Comparison of ENCODE assay signal across 29 cellular contexts in the genomic region with DNA sequence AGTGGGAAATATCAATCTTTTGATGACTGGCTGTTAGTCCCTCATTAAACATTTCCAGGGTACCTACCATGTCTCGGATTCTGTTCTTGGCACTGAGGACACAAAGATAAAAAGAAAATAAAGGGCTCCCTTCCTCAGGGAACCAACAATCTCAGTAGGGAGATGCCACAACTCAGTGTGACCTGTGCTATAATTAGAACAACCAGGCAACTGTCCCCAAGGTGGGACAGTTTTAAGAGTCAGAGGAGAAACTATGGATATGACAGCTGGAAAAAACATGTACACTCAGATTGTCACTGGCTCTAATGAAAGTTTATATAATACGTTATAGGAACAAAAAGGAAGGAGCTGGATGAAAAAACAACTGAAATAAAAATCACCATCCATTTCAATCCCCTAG.
"Had no signal": no experiment of that assay in that cellular context is flagged by ENCODE, and none has a peak within 500 bp of the region (broad histone marks: within the 10 kb centered on the region; RNA-seq: fewer than 3 reads in every experiment).

No MANE protein-coding gene starts in this region.

- FAIRE-seq: frontal cortex had no signal

- ATAC-seq: activated CD4-positive, alpha-beta T cell treated with anti-CD3 and anti-CD28 coated beads for 36 hours; activated CD8-positive, alpha-beta memory T cell treated with anti-CD3 and anti-CD28 coated beads, Interleukin-2, amount 10 ng/mL, durations not matched to agents 7 days and 5 days; activated CD8-positive, alpha-beta T cell treated with anti-CD3 and anti-CD28 coated beads, Interleukin-2, amount 10 ng/mL, durations not matched to agents 7 days and 5 days; activated naive CD4-positive, alpha-beta T cell treated with anti-CD3 and anti-CD28 coated beads, Interleukin-2, amount 50 U/mL, for 72 hours; esophagus mucosa had no signal

- H3K27me3 ChIP-seq: ascending aorta, breast epithelium, cardiac muscle cell, colonic mucosa had no signal

- H3K4me3 ChIP-seq: ascending aorta, breast epithelium, cardiac muscle cell, colonic mucosa had no signal

- H3K36me3 Mint-ChIP-seq: activated CD8-positive, alpha-beta memory T cell treated with anti-CD3 and anti-CD28 coated beads, Interleukin-2, amount 10 ng/mL, durations not matched to agents 7 days and 5 days; activated naive CD4-positive, alpha-beta T cell treated with anti-CD3 and anti-CD28 coated beads, Interleukin-2, amount 10 ng/mL, durations not matched to agents 7 days and 5 days; activated naive CD8-positive, alpha-beta T cell treated with anti-CD3 and anti-CD28 coated beads, Interleukin-2, amount 10 ng/mL, durations not matched to agents 7 days and 5 days; brain had no signal

- H3K27ac Mint-ChIP-seq: activated CD4-positive, alpha-beta memory T cell treated with anti-CD3 and anti-CD28 coated beads for 36 hours; activated CD4-positive, alpha-beta T cell treated with anti-CD3 and anti-CD28 coated beads for 36 hours; activated CD4-positive, alpha-beta T cell treated with anti-CD3 and anti-CD28 coated beads, Interleukin-2, amount 10 ng/mL, durations not matched to agents 24 days and 14 days; activated CD8-positive, alpha-beta memory T cell treated with anti-CD3 and anti-CD28 coated beads, Interleukin-2, amount 10 ng/mL, durations not matched to agents 7 days and 5 days; activated CD8-positive, alpha-beta T cell treated with anti-CD3 and anti-CD28 coated beads, Interleukin-2, amount 10 ng/mL, durations not matched to agents 7 days and 5 days; activated naive CD4-positive, alpha-beta T cell treated with anti-CD3 and anti-CD28 coated beads, Interleukin-2, amount 10 ng/mL, durations not matched to agents 7 days and 5 days; activated naive CD4-positive, alpha-beta T cell treated with anti-CD3 and anti-CD28 coated beads, Interleukin-2, amount 50 U/mL, for 72 hours; activated naive CD8-positive, alpha-beta T cell treated with anti-CD3 and anti-CD28 coated beads, Interleukin-2, amount 10 ng/mL, durations not matched to agents 7 days and 5 days; activated T-helper 1 cell treated with anti-CD3 and anti-CD28 coated beads, Interleukin-12 subunit alpha, Interleukin-12 subunit beta, Interleukin-2, Interleukin-4 antibody, amounts not matched to agents 30 ng/mL and 10 ng/mL and 1 ng/mL, durations not matched to agents 14 hours and 24 hours and 36 hours; activated T-helper 2 cell treated with anti-CD3 and anti-CD28 coated beads, Interferon-gamma antibody, Interleukin-2, Interleukin-4, amounts not matched to agents 10 μg/mL and 5 μg/mL and 100 μg/mL, durations not matched to agents 14 hours and 24 hours and 36 hours; endodermal cell had no signal

- H3K36me3 ChIP-seq: ascending aorta, breast epithelium, cardiac muscle cell, colonic mucosa had no signal

- H3K4me1 ChIP-seq: ascending aorta, breast epithelium, colonic mucosa had no signal

- H3K4me1 Mint-ChIP-seq: activated CD4-positive, alpha-beta T cell treated with anti-CD3 and anti-CD28 coated beads for 36 hours; activated CD4-positive, alpha-beta T cell treated with anti-CD3 and anti-CD28 coated beads, Interleukin-2, amount 10 ng/mL, durations not matched to agents 24 days and 14 days; activated CD8-positive, alpha-beta memory T cell treated with anti-CD3 and anti-CD28 coated beads, Interleukin-2, amount 10 ng/mL, durations not matched to agents 7 days and 5 days; activated naive CD4-positive, alpha-beta T cell treated with anti-CD3 and anti-CD28 coated beads, Interleukin-2, amount 10 ng/mL, durations not matched to agents 7 days and 5 days; endodermal cell had no signal

- DNase-seq: activated CD4-positive, alpha-beta memory T cell treated with anti-CD3 and anti-CD28 coated beads for 36 hours; activated CD4-positive, alpha-beta T cell treated with anti-CD3 and anti-CD28 coated beads for 36 hours; activated CD4-positive, alpha-beta T cell treated with anti-CD3 and anti-CD28 coated beads, Interleukin-2, amount 10 ng/mL, durations not matched to agents 24 days and 14 days; activated CD4-positive, CD25-positive, alpha-beta regulatory T cell; activated CD4-positive, CD25-positive, alpha-beta regulatory T cell treated with anti-CD3 and anti-CD28 coated beads, Interleukin-2, amount 50 U/mL, for 72 hours; activated CD8-positive, alpha-beta memory T cell treated with anti-CD3 and anti-CD28 coated beads, Interleukin-2, amount 10 ng/mL, durations not matched to agents 7 days and 5 days; activated CD8-positive, alpha-beta memory T cell treated with anti-CD3 and anti-CD28 coated beads, Interleukin-2, amount 50 U/mL, for 4 hours; activated CD8-positive, alpha-beta T cell treated with anti-CD3 and anti-CD28 coated beads, Interleukin-2, amount 10 ng/mL, durations not matched to agents 7 days and 5 days; activated effector memory CD4-positive, alpha-beta T cell treated with anti-CD3 and anti-CD28 coated beads, Interleukin-2, amount 50 U/mL, for 16 hours; activated naive CD4-positive, alpha-beta T cell treated with anti-CD3 and anti-CD28 coated beads, Interleukin-2, amount 10 ng/mL, durations not matched to agents 7 days and 5 days; activated naive CD8-positive, alpha-beta T cell treated with anti-CD3 and anti-CD28 coated beads, Interleukin-2, amount 10 ng/mL, durations not matched to agents 7 days and 5 days; activated T-cell treated with anti-CD3 and anti-CD28 coated beads, Interleukin-2, amount 50 U/mL, for 1 hour; activated T-cell treated with anti-CD3 and anti-CD28 coated beads, Interleukin-2, amount 50 U/mL, for 48 hours; central memory CD4-positive, alpha-beta T cell; cerebellar nuclear complex; colonic mucosa; effector CD8-positive, alpha-beta T cell; endodermal cell; foreskin fibroblast; T-helper 2 cell had no signal

- H3K27me3 Mint-ChIP-seq: activated CD4-positive, alpha-beta T cell treated with anti-CD3 and anti-CD28 coated beads for 36 hours; brain had no signal

- H3K27ac ChIP-seq: ascending aorta, breast epithelium, cardiac muscle cell, colonic mucosa had no signal

- H3K4me3 Mint-ChIP-seq: activated CD4-positive, alpha-beta memory T cell treated with anti-CD3 and anti-CD28 coated beads for 36 hours; activated CD4-positive, alpha-beta T cell treated with anti-CD3 and anti-CD28 coated beads for 36 hours; activated CD4-positive, alpha-beta T cell treated with anti-CD3 and anti-CD28 coated beads, Interleukin-2, amount 10 ng/mL, durations not matched to agents 24 days and 14 days; activated CD8-positive, alpha-beta memory T cell treated with anti-CD3 and anti-CD28 coated beads, Interleukin-2, amount 10 ng/mL, durations not matched to agents 7 days and 5 days; activated CD8-positive, alpha-beta T cell treated with anti-CD3 and anti-CD28 coated beads, Interleukin-2, amount 10 ng/mL, durations not matched to agents 7 days and 5 days; activated naive CD4-positive, alpha-beta T cell treated with anti-CD3 and anti-CD28 coated beads, Interleukin-2, amount 10 ng/mL, durations not matched to agents 7 days and 5 days; activated naive CD8-positive, alpha-beta T cell treated with anti-CD3 and anti-CD28 coated beads, Interleukin-2, amount 10 ng/mL, durations not matched to agents 7 days and 5 days; activated T-helper 1 cell treated with anti-CD3 and anti-CD28 coated beads, Interleukin-12 subunit alpha, Interleukin-12 subunit beta, Interleukin-2, Interleukin-4 antibody, amounts not matched to agents 30 ng/mL and 10 ng/mL and 1 ng/mL, durations not matched to agents 14 hours and 24 hours and 36 hours; brain; endodermal cell had no signal

- H3K9me3 ChIP-seq: colonic mucosa had no signal

- H3K9me3 Mint-ChIP-seq: endodermal cell had no signal
